8 cellular contexts compared by ENCODE assay signal in the genomic region with DNA sequence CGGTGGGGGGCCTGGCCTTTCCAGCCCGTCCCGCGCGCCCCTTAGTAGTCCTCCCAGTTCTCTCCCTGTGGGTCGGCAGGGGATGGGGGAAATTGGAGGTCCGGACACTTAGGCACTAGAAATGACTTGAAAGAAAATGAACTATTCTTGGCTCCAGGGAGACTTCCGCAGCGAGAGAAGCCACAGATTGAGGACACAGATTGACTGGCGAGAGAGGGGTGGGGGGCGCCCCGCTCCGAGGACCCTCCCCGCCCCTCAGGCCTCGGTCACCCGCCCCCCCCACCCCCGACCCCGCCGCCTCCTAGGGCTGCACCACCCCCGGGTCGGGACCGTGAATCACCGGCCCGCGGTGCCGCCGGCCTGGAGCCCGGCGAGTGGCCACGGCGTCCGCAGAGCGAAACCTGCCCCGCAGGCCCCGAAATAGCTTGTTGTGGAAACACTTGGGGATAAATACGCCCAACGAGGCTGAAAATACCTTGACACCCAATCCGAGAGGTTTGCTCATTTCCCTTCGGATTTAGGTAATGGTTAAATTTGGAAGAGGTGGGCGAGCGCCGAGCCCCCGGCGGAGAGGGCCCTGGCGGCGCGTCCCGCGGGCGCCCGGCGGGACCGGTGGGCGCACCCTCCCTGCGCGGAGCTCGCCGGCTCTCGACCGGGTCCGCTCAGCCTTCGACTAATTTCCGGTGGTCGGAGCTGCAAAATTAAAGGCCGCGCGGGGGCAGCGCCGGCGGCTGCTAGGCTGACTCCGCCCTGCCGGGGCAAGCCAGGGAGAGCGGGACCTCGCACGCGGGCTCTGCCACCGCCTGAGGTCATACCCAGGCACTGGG. TPM values are rescaled to one million over a fixed set of nuclear protein-coding genes. Genes with fewer than 3 reads are reported as not detected.
DNase-seq lines count a peak whose midpoint lies in the region; ATAC-seq and TF ChIP-seq lines count a peak whose summit lies in the region.

A gene (minus strand): TSS at position 675 of the 827 bp plus-strand sequence. CDS start 3,438 bp downstream, outside the sequence.

- H3K9me1 ChIP-seq in IMR-90 (ENCODE audit: insufficient read depth, low read length) = no peaks in the 10 kb centered on the region

- dilution Hi-C loops in IMR-90 (cut with HindIII; ENCODE audit: low sequenced_read_pairs, unreplicated experiment) = no loop called here

- TF ChIP-seq POLR2A in IMR-90 (IDR thresholded peaks at IDR 0.05; ENCODE audit: low read depth, low read length) (no peak), thyroid gland (IDR thresholded peaks at IDR 0.05) (no peak)

- H4K91ac ChIP-seq in IMR-90 (ENCODE audit: insufficient read depth, low read depth, low read length) = no peak within 1 kb of the TSS

- WGBS in IMR-90 (ENCODE audit: extremely low coverage in 2 of 2, insufficient read length in 1 of 2), 2 experiments = 2% methylated on average over 24 of the region's 77 CpGs; no CpG with 5 or more reads in 1 of the 2 experiments
- WGBS in thyroid gland, 2 donors = 2 to 3% methylated on average over 30 to 36 of the region's 77 CpGs

- peaks cover 17% of the 10 kb centered on the region for H4K20me1 ChIP-seq in IMR-90 (ENCODE audit: insufficient read depth, low read length)

- H3K9me3 ChIP-seq in Caco-2 = no peaks in the 10 kb centered on the region
- peaks cover 1% of the 10 kb centered on the region; the same call in 1 of the 2 replicates for H3K9me3 ChIP-seq in IMR-90 (ENCODE audit: control insufficient read depth, insufficient read depth, low read length)
- no peaks in the 10 kb centered on the region for H3K9me3 ChIP-seq in thyroid gland

- H3K4me3 Mint-ChIP-seq in Caco-2 (ENCODE audit: unreplicated experiment) (peak within 1 kb of the TSS; percentile 91), natural killer cell (peak within 1 kb of the TSS; percentile 98)
- peak within 1 kb of the TSS; percentile 98 for H3K4me3 Mint-ChIP-seq in effector memory CD8-positive, alpha-beta T cell

- no peak within 1 kb of the TSS for H3K4ac ChIP-seq in IMR-90 (ENCODE audit: low read depth, low read length)

- no peak within 1 kb of the TSS for H3K56ac ChIP-seq in IMR-90 (ENCODE audit: extremely low read depth, insufficient read depth, low read length)

- DNase-seq in Caco-2 (peak in 1 of 2 experiments; percentile 46), IMR-90 (no peak), natural killer cell (peak; percentile 63), thyroid gland (peak in 1 of 2 donors; percentile 7), amniotic stem cell (lab: John Stamatoyannopoulos, UW) (no peak)
- peak; percentile 90 for DNase-seq in activated CD4-positive, alpha-beta T cell treated with anti-CD3 and anti-CD28 coated beads for 48 hours
- DNase-seq in effector memory CD8-positive, alpha-beta T cell = peak; percentile 45 to 55 (median 47)

- intact Hi-C loops in Caco-2 (cut with micrococcal nuclease; ENCODE audit: unreplicated experiment) = loop anchor here (10.0 kb wide), 2 partner anchors 122 to 172 kb away; no protein-coding TSS in a partner anchor
- intact Hi-C loops in IMR-90 (cut with micrococcal nuclease) = loop anchor here (10.0 kb wide), 1 partner anchor 348 kb away; a partner anchor contains a TSS
- intact Hi-C loops in natural killer cell (cut with micrococcal nuclease) = loop anchor here (5.0 kb wide), 3 partner anchors 111 to 189 kb away; a partner anchor contains a TSS
- intact Hi-C loops in thyroid gland (cut with DNase I) = no loop called here

- TF ChIP-seq CTCF in Caco-2 (IDR thresholded peaks at IDR 0.05; ENCODE audit: insufficient read depth in 1 of 2, low read depth in 1 of 2, low read length in 1 of 2, severe bottlenecking in 1 of 2, unreplicated experiment in 1 of 2) = peak in 1 of 2 experiments; percentile 5
- no peak for TF ChIP-seq CTCF in IMR-90 (conservative IDR thresholded peaks at IDR 0.05; ENCODE audit: low read depth, low read length)
- TF ChIP-seq CTCF in natural killer cell (IDR thresholded peaks at IDR 0.05) = no peak
- no peak for TF ChIP-seq CTCF in thyroid gland (IDR thresholded peaks at IDR 0.05)

- no peak within 1 kb of the TSS for H3K14ac ChIP-seq in IMR-90 (replicated peaks; ENCODE audit: low read depth, low read length)

- H3K4me1 ChIP-seq in Caco-2 (no peaks in the 10 kb centered on the region), IMR-90 (ENCODE audit: control insufficient read depth, insufficient read depth, low read length) (peaks cover 6% of the 10 kb centered on the region), thyroid gland (peaks cover 40 to 55% of the 10 kb centered on the region in 2 donors)

- H4K8ac ChIP-seq in IMR-90 (ENCODE audit: low read depth in 2 of 2, low read length in 2 of 2) = no peak within 1 kb of the TSS

- H3K36me3 ChIP-seq in Caco-2 (ENCODE audit: control insufficient read depth, insufficient read depth, low read length) (no peaks in the 10 kb centered on the region), IMR-90 (ENCODE audit: control insufficient read depth, insufficient read depth, low read length) (no peaks in the 10 kb centered on the region), thyroid gland (no peaks in the 10 kb centered on the region)

- H2AFZ ChIP-seq in IMR-90 (replicated peaks; ENCODE audit: low read length, poor library complexity) = peak within 1 kb of the TSS; percentile 85

- no peak within 1 kb of the TSS for H2BK5ac ChIP-seq in IMR-90 (ENCODE audit: low read depth, low read length, poor library complexity, severe bottlenecking)

- H3K4me1 Mint-ChIP-seq in Caco-2 (ENCODE audit: low read depth, unreplicated experiment) (no peaks in the 10 kb centered on the region), natural killer cell (peaks cover 20 to 40% of the 10 kb centered on the region in 2 donors)
- peaks cover 26 to 35% of the 10 kb centered on the region in 2 donors for H3K4me1 Mint-ChIP-seq in effector memory CD8-positive, alpha-beta T cell (ENCODE audit: low read depth in 2 of 2)

- no peak within 1 kb of the TSS for H3K9ac ChIP-seq in IMR-90 (ENCODE audit: low read depth, low read length)

- BruUV-seq in Caco-2 (replicated peaks; lab: Mats Ljungman, UMichigan) (no TSS peak), IMR-90 (replicated peaks; lab: Mats Ljungman, UMichigan) (no TSS peak)

- no peak within 1 kb of the TSS for H4K5ac ChIP-seq in IMR-90 (ENCODE audit: low read depth, low read length)

- H3K4me2 ChIP-seq in IMR-90 (ENCODE audit: low read depth, low read length) = peak within 1 kb of the TSS; percentile 66

- H3K4me3 ChIP-seq in Caco-2 (ENCODE audit: low read depth, low read length) = peak within 1 kb of the TSS; percentile 50
- H3K4me3 ChIP-seq in IMR-90 (ENCODE audit: insufficient read depth, low read depth, low read length) = peak within 1 kb of the TSS; percentile 35
- peak within 1 kb of the TSS; percentile 8 to 33 (median 25) for H3K4me3 ChIP-seq in thyroid gland (replicated peaks in 1 of 3)

- H3K27me3 ChIP-seq in Caco-2 (replicated peaks; ENCODE audit: control insufficient read depth, insufficient read depth, low read length) (no peaks in the 10 kb centered on the region; the same call in 1 of the 2 replicates), IMR-90 (ENCODE audit: control insufficient read depth, insufficient read depth, low read length) (peaks cover 72% of the 10 kb centered on the region), thyroid gland (peaks cover 25% of the 10 kb centered on the region)

- H3K27ac ChIP-seq in IMR-90 (ENCODE audit: insufficient read depth, low read length) = no peak within 1 kb of the TSS
- no peak within 1 kb of the TSS for H3K27ac ChIP-seq in thyroid gland

- H3K27me3 Mint-ChIP-seq in Caco-2 (ENCODE audit: insufficient read depth, unreplicated experiment) (no peaks in the 10 kb centered on the region), natural killer cell (ENCODE audit: low read depth in 2 of 2) (no peaks in the 10 kb centered on the region)
- H3K27me3 Mint-ChIP-seq in effector memory CD8-positive, alpha-beta T cell = no peaks in the 10 kb centered on the region

- H2AK5ac ChIP-seq in IMR-90 (ENCODE audit: low read depth, low read length) = no peak within 1 kb of the TSS

- no peak within 1 kb of the TSS for H2BK20ac ChIP-seq in IMR-90 (ENCODE audit: low read depth, low read length)

- H2AK9ac ChIP-seq in IMR-90 (replicated peaks; ENCODE audit: low read depth, low read length, poor library complexity) = no peak within 1 kb of the TSS

- no peak within 1 kb of the TSS for H2BK15ac ChIP-seq in IMR-90 (ENCODE audit: low read depth, low read length)

- ATAC-seq in GM19468 (IDR thresholded peaks at IDR 0.05; ENCODE audit: extremely low read depth, unreplicated experiment) (peak; percentile 15), IMR-90 (ENCODE audit: low read depth) (peak; percentile 42), natural killer cell (peak; percentile 41 to 61 (median 52))
- peak; percentile 35 for ATAC-seq in effector memory CD8-positive, alpha-beta T cell (replicated peaks)

- peak within 1 kb of the TSS; percentile 52; the same call in 1 of the 2 replicates for H3K23ac ChIP-seq in IMR-90 (ENCODE audit: low read depth, low read length)

- H3K27ac Mint-ChIP-seq in Caco-2 (ENCODE audit: unreplicated experiment) = no peak within 1 kb of the TSS
- H3K27ac Mint-ChIP-seq in effector memory CD8-positive, alpha-beta T cell = peak within 1 kb of the TSS; percentile 95 to 96
- H3K27ac Mint-ChIP-seq in natural killer cell = peak within 1 kb of the TSS; percentile 88 to 94

- no peaks in the 10 kb centered on the region for H3K36me3 Mint-ChIP-seq in Caco-2 (ENCODE audit: insufficient read depth, unreplicated experiment)
- H3K36me3 Mint-ChIP-seq in effector memory CD8-positive, alpha-beta T cell (ENCODE audit: insufficient read depth) = peaks cover 32% of the 10 kb centered on the region
- no peaks in the 10 kb centered on the region for H3K36me3 Mint-ChIP-seq in natural killer cell

- CTCF ChIA-PET in Caco-2 (lab: Charles Lee) = interaction anchor here (0.6 kb wide), 1 partner anchor 122 kb away, joined by 8 read pairs; no protein-coding TSS in a partner anchor
- CTCF ChIA-PET in IMR-90 (lab: Yijun Ruan, JAX) = interaction anchor here (0.6 kb wide), 2 partner anchors 9 to 25 kb away, joined by 3 read pairs; no protein-coding TSS in a partner anchor

- in situ Hi-C loops in IMR-90 (cut with MboI; ENCODE audit: low sequenced_read_pairs) = no loop called here

- no peak for TF ChIP-seq RAD21 in IMR-90 (IDR thresholded peaks at IDR 0.05; ENCODE audit: low read length)

- H3K18ac ChIP-seq in IMR-90 (ENCODE audit: low read depth, low read length) = no peak within 1 kb of the TSS

- H3K9me3 Mint-ChIP-seq in Caco-2 (ENCODE audit: unreplicated experiment) = no peaks in the 10 kb centered on the region
- H3K9me3 Mint-ChIP-seq in effector memory CD8-positive, alpha-beta T cell = no peaks in the 10 kb centered on the region
- H3K9me3 Mint-ChIP-seq in natural killer cell = no peaks in the 10 kb centered on the region

- H3K79me1 ChIP-seq in IMR-90 (ENCODE audit: low read depth in 1 of 2, low read length in 2 of 2) = no peaks in the 10 kb centered on the region

- POLR2A ChIA-PET in Caco-2 (lab: Charles Lee) = interaction anchor here (0.8 kb wide), 1 partner anchor 250 kb away, joined by 3 read pairs; no protein-coding TSS in a partner anchor
- POLR2A ChIA-PET in IMR-90 (lab: Charles Lee; ENCODE audit: unreplicated experiment) = no interaction called here

- no peak within 1 kb of the TSS for H2BK120ac ChIP-seq in IMR-90 (ENCODE audit: low read depth, low read length)

RNA-seq across cellular contexts. Expression of the gene that starts here (rescaled TPM):
- total RNA-seq in Caco-2 (2022) (0.93 and 1.8 TPM in 2 replicates), IMR-90 (2012; rRNA removed) (under 0.01 TPM in 2 replicates), natural killer cell (10 to 100 TPM; 42.7 to 50.3 (median 46.0) TPM), thyroid gland (1 to 10 TPM in 1 of 4 donors, under 1 TPM in 3; 0.27 to 1.8 (median 0.47) TPM)
- polyA plus RNA-seq in IMR-90 (2012; rRNA removed) = 0.16 and 0.21 TPM in 2 replicates
- polyA plus RNA-seq in IMR-90 (2012; cell fraction: cytosol; rRNA removed) = 0.05 and 0.12 TPM in 2 replicates
- 0.85 and 1.0 TPM in 2 replicates for polyA plus RNA-seq in IMR-90 (2012; cell fraction: nucleus; rRNA removed; ENCODE audit: low replicate concordance)

Comparison
In these comparisons a context has a peak if more than half of its experiments do, and no peak if none do; other contexts are left out.
1. RNA of the gene that starts here (total RNA-seq): 42.7 to 50.3 TPM in natural killer cell; 0.93 to 1.8 TPM in Caco-2, 0.27 to 1.8 TPM in thyroid gland and under 0.01 TPM in IMR-90; every median in the first group is over 10 times any median in the second.
2. DNase-seq: peak in activated CD4-positive, alpha-beta T cell treated with anti-CD3 and anti-CD28 coated beads for 48 hours (single experiment), effector memory CD8-positive, alpha-beta T cell (3 of 3) and natural killer cell (single experiment); none in IMR-90 (single experiment) and amniotic stem cell (single experiment).
3. Peak in every context shown above with its lines, with median percentiles within 50 percentile points of each other: H3K4me3 ChIP-seq, H3K4me3 Mint-ChIP-seq and ATAC-seq.